Comparison of ENCODE assay signal across 8 cellular contexts in the genomic region with DNA sequence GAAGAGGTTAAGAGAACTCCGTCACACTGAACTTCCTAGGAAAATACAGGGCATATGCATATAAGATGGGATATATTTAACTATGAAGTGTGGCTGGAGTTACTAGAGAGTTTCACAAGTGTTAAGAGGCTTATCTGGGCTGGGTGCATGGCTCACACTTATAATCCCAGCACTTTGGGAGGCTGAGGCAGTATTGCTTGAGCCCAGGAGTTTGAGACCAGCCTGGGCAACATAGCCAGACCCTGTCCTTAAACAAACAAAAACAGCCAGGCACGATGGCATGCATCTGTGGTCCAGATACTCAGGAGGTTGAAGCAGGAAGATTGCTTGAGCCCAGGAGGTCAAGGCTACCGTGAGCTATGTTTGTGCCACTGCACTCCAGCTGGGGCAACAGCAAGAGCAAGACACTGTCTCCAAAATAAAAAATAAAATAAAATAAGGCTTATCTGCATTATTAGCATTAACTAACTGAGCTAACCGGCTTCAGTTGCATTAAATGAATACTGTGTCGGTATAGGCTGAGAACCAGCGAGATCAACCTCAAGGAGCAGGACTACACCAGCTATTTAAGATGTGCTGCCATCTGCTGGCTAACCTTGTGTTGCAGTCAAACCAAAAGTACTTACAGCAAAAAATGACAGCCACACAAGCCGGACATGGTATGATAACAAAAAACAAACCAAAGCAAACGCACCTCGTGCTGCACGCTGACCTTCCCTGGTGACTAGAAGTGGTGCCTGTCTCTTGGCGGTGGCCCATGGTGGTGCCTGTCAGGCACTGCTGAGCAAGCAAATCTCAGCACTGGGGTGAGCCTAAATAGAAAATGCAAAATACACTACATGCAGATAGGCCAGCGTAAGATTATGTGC. TPM values are rescaled to one million over a fixed set of nuclear protein-coding genes. Genes with fewer than 3 reads are reported as not detected.
DNase-seq lines count a peak whose midpoint lies in the region; ATAC-seq and TF ChIP-seq lines count a peak whose summit lies in the region.

No MANE protein-coding gene starts in this region.

- H3K4me3 Mint-ChIP-seq in endothelial cell (ENCODE audit: unreplicated experiment), result no peak overlapping the region

- DNase-seq in Daoy (ENCODE audit: low read depth), result peak; percentile 79
- DNase-seq in HS-27A (ENCODE audit: low read depth), result peak; percentile 45
- peak; percentile 66 for DNase-seq in NOMO-1 treated with DMSO at 0.1 percent for 48 hours (lab: John Stamatoyannopoulos, UW; ENCODE audit: unreplicated experiment)
- peak; percentile 27 to 41 (median 40) for DNase-seq in activated CD8-positive, alpha-beta memory T cell treated with anti-CD3 and anti-CD28 coated beads for 48 hours (ENCODE audit: low read depth in 2 of 3, low spot score in 2 of 3)
- peak; percentile 79 for DNase-seq in endothelial cell (ENCODE audit: low spot score)
- peak; percentile 62 for DNase-seq in stimulated activated CD8-positive, alpha-beta memory T cell treated with anti-CD3 and anti-CD28 coated beads, Interleukin-4, amount 100 ng/mL, for 24 hours (ENCODE audit: low read depth)

- no peaks in the 10 kb centered on the region for H3K27me3 Mint-ChIP-seq in endothelial cell (ENCODE audit: unreplicated experiment)

- peak overlapping the region; percentile 30 to 51 for H3K4me3 ChIP-seq in mucosa of rectum (ENCODE audit: low read length in 2 of 2)

- peaks cover 0 to 3% of the 10 kb centered on the region in 2 donors for H3K36me3 ChIP-seq in mucosa of rectum (ENCODE audit: control insufficient read depth in 2 of 2, insufficient read depth in 2 of 2, low read length in 2 of 2)

- no peaks in the 10 kb centered on the region for H3K36me3 Mint-ChIP-seq in endothelial cell (ENCODE audit: low read depth, unreplicated experiment)

- H3K27ac Mint-ChIP-seq in endothelial cell (ENCODE audit: unreplicated experiment), result no peak overlapping the region

- peak overlapping the region in 1 of 2 donors; percentile 6 for H3K9ac ChIP-seq in mucosa of rectum (ENCODE audit: low read depth in 1 of 2, low read length in 2 of 2)

- H3K27me3 ChIP-seq in mucosa of rectum (ENCODE audit: control insufficient read depth in 2 of 2, insufficient read depth in 2 of 2, low read length in 2 of 2), result no peaks in the 10 kb centered on the region

- H3K4me1 ChIP-seq in mucosa of rectum (ENCODE audit: control insufficient read depth in 2 of 2, insufficient read depth in 2 of 2, low read length in 2 of 2), result peaks cover 0 to 2% of the 10 kb centered on the region in 2 donors

- H3K9me3 ChIP-seq in mucosa of rectum (ENCODE audit: control insufficient read depth in 2 of 2, low read length in 2 of 2), result no peaks in the 10 kb centered on the region

- TF ChIP-seq CTCF in endothelial cell (IDR thresholded peaks at IDR 0.05; ENCODE audit: unreplicated experiment), result peak; percentile 79

- ATAC-seq in HG02840 (IDR thresholded peaks at IDR 0.05; ENCODE audit: low FRiP score, unreplicated experiment), result no peak

- H3K9me3 Mint-ChIP-seq in endothelial cell (ENCODE audit: unreplicated experiment), result no peaks in the 10 kb centered on the region

- H3K27ac ChIP-seq in mucosa of rectum (ENCODE audit: low read depth in 2 of 2, low read length in 2 of 2), result no peak overlapping the region

- no peaks in the 10 kb centered on the region for H3K4me1 Mint-ChIP-seq in endothelial cell (ENCODE audit: unreplicated experiment)

RNA-seq across cellular contexts. Expression of gene RBBP5, which starts 19.7 kb away (rescaled TPM):
- total RNA-seq in Daoy (2014; rRNA removed; shearing (Covaris generic)), result 18.8 and 22.6 TPM in 2 replicates
- total RNA-seq in endothelial cell (ENCODE audit: unreplicated experiment), result 11.4 TPM

RNA-seq across cellular contexts. Expression of gene TMEM81, which starts 57.2 kb away (rescaled TPM):
- total RNA-seq in Daoy (2014; rRNA removed; shearing (Covaris generic)), result 0.45 and 2.6 TPM in 2 replicates
- 3.7 TPM for total RNA-seq in endothelial cell (ENCODE audit: unreplicated experiment)
